ENCODE assay signal across 23 cellular contexts in the genomic region with DNA sequence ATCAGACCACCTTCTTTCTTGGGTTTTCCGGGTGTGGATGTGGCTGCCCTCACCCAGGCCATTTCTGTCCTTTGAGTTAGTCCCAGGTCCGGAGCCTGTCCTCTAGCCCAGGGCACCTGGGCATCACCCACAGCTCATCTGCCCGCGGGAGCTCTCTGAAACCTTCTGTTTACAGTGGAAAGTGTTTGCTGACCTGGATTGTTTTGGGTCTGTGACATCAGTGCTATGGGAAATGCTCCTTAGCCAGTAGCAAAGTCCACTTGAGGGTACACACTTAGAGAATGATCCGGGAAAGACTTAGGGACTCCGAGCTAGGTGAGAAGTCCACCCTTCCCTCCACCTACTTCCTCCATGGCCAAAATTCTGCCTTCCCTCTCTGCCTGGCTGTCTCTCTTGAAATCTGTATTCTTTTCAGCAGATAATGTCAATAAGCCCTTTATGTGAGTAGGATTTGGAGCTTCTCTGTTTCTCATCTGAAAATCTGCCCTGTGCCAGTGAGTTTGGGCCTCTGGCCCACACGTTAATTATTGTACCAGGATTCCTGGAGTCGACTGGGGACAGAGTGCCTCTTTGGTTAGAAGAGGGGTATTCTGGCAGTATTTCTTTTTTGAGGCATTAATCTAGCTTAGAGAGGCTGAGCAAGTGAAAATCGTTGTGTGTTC. TPM values are rescaled to one million over a fixed set of nuclear protein-coding genes. Genes with fewer than 3 reads are reported as not detected.
DNase-seq lines count a peak whose midpoint lies in the region; ATAC-seq and TF ChIP-seq lines count a peak whose summit lies in the region.
"Had no signal": no experiment of that assay in that cellular context is flagged by ENCODE, and none has a peak within 500 bp of the region (broad histone marks: within the 10 kb centered on the region; RNA-seq: fewer than 3 reads in every experiment).

No MANE protein-coding gene starts in this region.

- no peak for TF ChIP-seq CTCF in PC-9 (conservative IDR thresholded peaks at IDR 0.05)
- no peak for TF ChIP-seq CTCF in right atrium auricular region (IDR thresholded peaks at IDR 0.05)
- TF ChIP-seq CTCF in chondrocyte (IDR thresholded peaks at IDR 0.05), result no peak
- TF ChIP-seq CTCF in SK-N-SH (IDR thresholded peaks at IDR 0.05), result no peak

- peak overlapping the region; percentile 32 for H3K4me2 ChIP-seq in PC-9
- H3K4me2 ChIP-seq in SK-N-SH, result no peak overlapping the region

- no peaks in the 10 kb centered on the region for H3K27me3 Mint-ChIP-seq in chondrocyte (ENCODE audit: low read depth)
- H3K27me3 Mint-ChIP-seq: activated naive CD8-positive, alpha-beta T cell treated with anti-CD3 and anti-CD28 coated beads, Interleukin-2, amount 50 U/mL, for 24 hours had no signal

- H3K27ac ChIP-seq in ACC112 (ENCODE audit: low read depth, low read length), result peak overlapping the region; percentile 36; the same call in 1 of the 2 replicates
- peak overlapping the region; percentile 75 for H3K27ac ChIP-seq in PC-9
- peak overlapping the region; percentile 76 to 81 for H3K27ac ChIP-seq in right atrium auricular region
- no peak overlapping the region for H3K27ac ChIP-seq in SK-N-SH (ENCODE audit: low read depth in 2 of 2, low read length in 1 of 2)
- H3K27ac ChIP-seq: psoas muscle, uterus had no signal

- H3K9me2 ChIP-seq in PC-9 (ENCODE audit: insufficient read depth) (no peaks in the 10 kb centered on the region), SK-N-SH (no peaks in the 10 kb centered on the region)

- no peak for TF ChIP-seq RAD21 in SK-N-SH (IDR thresholded peaks at IDR 0.05; ENCODE audit: low read length)

- H3K36me3 ChIP-seq in ACC112 (ENCODE audit: insufficient read depth, low read length) (0 out of 2 replicates have a peak, but pooled peaks cover 2% of the 10 kb centered on the region), PC-9 (ENCODE audit: low read depth) (no peaks in the 10 kb centered on the region), right atrium auricular region (no peaks in the 10 kb centered on the region), SK-N-SH (replicated peaks in 1 of 2; ENCODE audit: control insufficient read depth in 1 of 2, insufficient read depth in 2 of 2, low read length in 1 of 2) (no peaks in the 10 kb centered on the region)
- H3K36me3 ChIP-seq: uterus had no signal

- H3K9me3 Mint-ChIP-seq in chondrocyte (ENCODE audit: low read depth), result no peaks in the 10 kb centered on the region
- H3K9me3 Mint-ChIP-seq: activated naive CD8-positive, alpha-beta T cell treated with anti-CD3 and anti-CD28 coated beads, Interleukin-2, amount 50 U/mL, for 24 hours; activated T-helper 2 cell treated with anti-CD3 and anti-CD28 coated beads, Interferon-gamma antibody, Interleukin-2, Interleukin-4, amounts not matched to agents 10 μg/mL and 5 μg/mL and 100 μg/mL, durations not matched to agents 14 hours and 24 hours and 36 hours; CD4-positive, alpha-beta memory T cell; central memory CD8-positive, alpha-beta T cell; endodermal cell; natural killer cell had no signal

- H3K36me3 Mint-ChIP-seq in chondrocyte (ENCODE audit: low read depth), result no peaks in the 10 kb centered on the region
- H3K36me3 Mint-ChIP-seq: CD4-positive, alpha-beta memory T cell; natural killer cell had no signal

- H4K20me1 ChIP-seq in PC-9 (ENCODE audit: insufficient read depth) (0 out of 2 replicates have a peak, but pooled peaks cover 3% of the 10 kb centered on the region), SK-N-SH (ENCODE audit: insufficient read depth) (no peaks in the 10 kb centered on the region)

- no peak overlapping the region for H2AFZ ChIP-seq in ACC112 (ENCODE audit: low read length, unreplicated experiment)
- H2AFZ ChIP-seq in PC-9, result no peak overlapping the region
- no peak overlapping the region for H2AFZ ChIP-seq in SK-N-SH (ENCODE audit: low read depth)

- no peak overlapping the region for H3K9ac ChIP-seq in SK-N-SH

- no peak for ATAC-seq in HG03439 (IDR thresholded peaks at IDR 0.05; ENCODE audit: unreplicated experiment)
- ATAC-seq: activated naive CD8-positive, alpha-beta T cell treated with anti-CD3 and anti-CD28 coated beads, Interleukin-2, amount 50 U/mL, for 24 hours; HCT116; natural killer cell; stimulated activated naive CD8-positive, alpha-beta T cell treated with anti-CD3 and anti-CD28 coated beads, Interleukin-15, Interleukin-2, amounts not matched to agents 100 U/mL and 50 U/mL, for 24 hours had no signal

- intact Hi-C loops in PC-9 (cut with micrococcal nuclease; ENCODE audit: unreplicated experiment), result loop anchor here (5.0 kb wide), 1 partner anchor 51 kb away; no protein-coding TSS in a partner anchor

- no peak overlapping the region for H3K4me3 ChIP-seq in ACC112 (ENCODE audit: low read depth, low read length)
- no peak overlapping the region for H3K4me3 ChIP-seq in PC-9
- H3K4me3 ChIP-seq in right atrium auricular region, result no peak overlapping the region
- no peak overlapping the region for H3K4me3 ChIP-seq in SK-N-SH (ENCODE audit: low read depth in 2 of 2, low read length in 1 of 2)
- H3K4me3 ChIP-seq: lung, psoas muscle, uterus had no signal

- CTCF ChIA-PET in PC-9 (lab: Charles Lee), result interaction anchor here (0.7 kb wide), 1 partner anchor 118 kb away, joined by 3 read pairs; no protein-coding TSS in a partner anchor
- CTCF ChIA-PET in SK-N-SH (lab: Yijun Ruan, JAX), result interaction anchor here (1.0 to 3.6 kb wide), 3 partner anchors 20 to 420 kb away, joined by 3 to 18 read pairs (median 4); partner anchors contain the start of gene ABLIM3

- H3K79me2 ChIP-seq in ACC112 (ENCODE audit: control insufficient read depth, insufficient read depth, low read length, unreplicated experiment) (peaks cover 99% of the 10 kb centered on the region), PC-9 (ENCODE audit: low read depth) (peaks cover 97% of the 10 kb centered on the region), SK-N-SH (ENCODE audit: insufficient read depth) (peaks cover 4% of the 10 kb centered on the region; the same call in 1 of the 2 replicates)

- TF ChIP-seq EP300 in SK-N-SH (IDR thresholded peaks at IDR 0.05; ENCODE audit: borderline replicate concordance in 1 of 2, low read depth in 1 of 2, low read length in 1 of 2), result no peak

- 86% methylated on average over 8 of the region's 9 CpGs for WGBS in SK-N-SH (ENCODE audit: low lambda C conversion rate)

- H3K27ac Mint-ChIP-seq in chondrocyte (ENCODE audit: unreplicated experiment), result no peak overlapping the region
- H3K27ac Mint-ChIP-seq: activated naive CD8-positive, alpha-beta T cell treated with anti-CD3 and anti-CD28 coated beads, Interleukin-2, amount 50 U/mL, for 24 hours; activated T-helper 2 cell treated with anti-CD3 and anti-CD28 coated beads, Interferon-gamma antibody, Interleukin-2, Interleukin-4, amounts not matched to agents 10 μg/mL and 5 μg/mL and 100 μg/mL, durations not matched to agents 14 hours and 24 hours and 36 hours; CD4-positive, alpha-beta memory T cell; endodermal cell; natural killer cell had no signal

- H3K4me1 ChIP-seq in ACC112 (ENCODE audit: control insufficient read depth, insufficient read depth, low read length, unreplicated experiment) (peaks cover 67% of the 10 kb centered on the region), PC-9 (replicated peaks; ENCODE audit: insufficient read depth) (peaks cover 28% of the 10 kb centered on the region), right atrium auricular region (peaks cover 0 to 86% of the 10 kb centered on the region in 2 donors), SK-N-SH (ENCODE audit: control insufficient read depth in 1 of 2, insufficient read depth in 2 of 2, low read depth in 1 of 2, low read length in 1 of 2) (no peaks in the 10 kb centered on the region; a peak in 1 of 4 replicates)
- H3K4me1 ChIP-seq: uterus had no signal

- H3K4me1 Mint-ChIP-seq in chondrocyte (ENCODE audit: low read depth), result peaks cover 21% of the 10 kb centered on the region
- H3K4me1 Mint-ChIP-seq: CD4-positive, alpha-beta memory T cell; central memory CD8-positive, alpha-beta T cell; endodermal cell; natural killer cell had no signal

- peaks cover 20% of the 10 kb centered on the region; the same call in 1 of the 2 replicates for H3F3A ChIP-seq in PC-9 (ENCODE audit: insufficient read depth, low read depth)
- H3F3A ChIP-seq in SK-N-SH (replicated peaks; ENCODE audit: insufficient read depth), result no peaks in the 10 kb centered on the region

- DNase-seq in PC-9 (no peak), right atrium auricular region (ENCODE audit: low spot score) (no peak), mucosa of gallbladder (ENCODE audit: low spot score) (peak; percentile 35), AML-193 (lab: John Stamatoyannopoulos, UW) (no peak), chondrocyte (ENCODE audit: low spot score) (no peak), SK-N-SH (no peak)
- DNase-seq: activated CD4-positive, CD25-positive, alpha-beta regulatory T cell treated with anti-CD3 and anti-CD28 coated beads, Interleukin-2, amount 50 U/mL, for 72 hours; activated naive CD8-positive, alpha-beta T cell treated with anti-CD3 and anti-CD28 coated beads, Interleukin-2, amount 50 U/mL, for 24 hours; CD4-positive, alpha-beta memory T cell; endodermal cell; natural killer cell; NCI-H1930; stimulated activated CD4-positive, alpha-beta T cell treated with anti-CD3 and anti-CD28 coated beads, Interleukin-15, amount 100 ng/mL, for 24 hours; stimulated activated naive CD8-positive, alpha-beta T cell treated with anti-CD3 and anti-CD28 coated beads, Interleukin-15, Interleukin-2, amounts not matched to agents 100 U/mL and 50 U/mL, for 24 hours; T-helper 2 cell; uterus had no signal

- BruUV-seq in PC-9 (replicated peaks; lab: Mats Ljungman, UMichigan), result no TSS peak

- H3K27me3 ChIP-seq in ACC112 (ENCODE audit: insufficient read depth, low read length), result no peaks in the 10 kb centered on the region
- no peaks in the 10 kb centered on the region for H3K27me3 ChIP-seq in PC-9 (ENCODE audit: insufficient read depth, low read depth)
- no peaks in the 10 kb centered on the region for H3K27me3 ChIP-seq in right atrium auricular region
- H3K27me3 ChIP-seq in SK-N-SH (ENCODE audit: insufficient read depth), result no peaks in the 10 kb centered on the region
- H3K27me3 ChIP-seq: uterus had no signal

- H3K4me3 Mint-ChIP-seq in chondrocyte (ENCODE audit: unreplicated experiment), result no peak overlapping the region
- H3K4me3 Mint-ChIP-seq: activated naive CD8-positive, alpha-beta T cell treated with anti-CD3 and anti-CD28 coated beads, Interleukin-2, amount 50 U/mL, for 24 hours; CD4-positive, alpha-beta memory T cell; central memory CD8-positive, alpha-beta T cell; endodermal cell; natural killer cell had no signal

- H3K9me3 ChIP-seq in PC-9 (ENCODE audit: insufficient read depth, low read depth) (no peaks in the 10 kb centered on the region), right atrium auricular region (no peaks in the 10 kb centered on the region), SK-N-SH (no peaks in the 10 kb centered on the region)
- H3K9me3 ChIP-seq: psoas muscle, uterus had no signal

- POLR2A ChIA-PET in PC-9 (lab: Charles Lee; ENCODE audit: unreplicated experiment) (interaction anchor here (0.9 kb wide), 1 partner anchor 17 kb away, joined by 7 read pairs; no protein-coding TSS in a partner anchor), SK-N-SH (lab: Yijun Ruan, JAX) (no interaction called here)

RNA-seq across cellular contexts. Expression of gene ABLIM3, which starts 19.9 kb away (rescaled TPM):
- total RNA-seq in PC-9 (2021) (101 and 111 TPM in 2 replicates), right atrium auricular region (100 to 1,000 TPM; 109 to 145 TPM), mucosa of gallbladder (15.1 TPM), chondrocyte (7.6 to 16.0 TPM (median 15.4 TPM) in 3 replicates)
- polyA plus RNA-seq in SK-N-SH (2012; rRNA removed), result 5.2 and 5.9 TPM in 2 replicates
- polyA plus RNA-seq in SK-N-SH (2012; cell fraction: cytosol; rRNA removed), result 3.8 and 4.6 TPM in 2 replicates
- 13.9 and 14.0 TPM in 2 replicates for polyA plus RNA-seq in SK-N-SH (2012; cell fraction: nucleus; rRNA removed)
- total RNA-seq: activated T-helper 2 cell treated with anti-CD3 and anti-CD28 coated beads, Interferon-gamma antibody, Interleukin-2, Interleukin-4, amounts not matched to agents 10 μg/mL and 5 μg/mL and 100 μg/mL, durations not matched to agents 14 hours and 24 hours and 36 hours; CD4-positive, alpha-beta memory T cell had no signal
- polyA plus RNA-seq: CD4-positive, alpha-beta memory T cell had no signal

Comparison
In these comparisons a context has a peak if more than half of its experiments do, and no peak if none do; other contexts are left out.
1. H3K27ac ChIP-seq: peak in ACC112 (single experiment), PC-9 (single experiment) and right atrium auricular region (2 of 2); none in SK-N-SH (0 of 2).